ENCODE assay signal across 17 cellular contexts in the genomic region with DNA sequence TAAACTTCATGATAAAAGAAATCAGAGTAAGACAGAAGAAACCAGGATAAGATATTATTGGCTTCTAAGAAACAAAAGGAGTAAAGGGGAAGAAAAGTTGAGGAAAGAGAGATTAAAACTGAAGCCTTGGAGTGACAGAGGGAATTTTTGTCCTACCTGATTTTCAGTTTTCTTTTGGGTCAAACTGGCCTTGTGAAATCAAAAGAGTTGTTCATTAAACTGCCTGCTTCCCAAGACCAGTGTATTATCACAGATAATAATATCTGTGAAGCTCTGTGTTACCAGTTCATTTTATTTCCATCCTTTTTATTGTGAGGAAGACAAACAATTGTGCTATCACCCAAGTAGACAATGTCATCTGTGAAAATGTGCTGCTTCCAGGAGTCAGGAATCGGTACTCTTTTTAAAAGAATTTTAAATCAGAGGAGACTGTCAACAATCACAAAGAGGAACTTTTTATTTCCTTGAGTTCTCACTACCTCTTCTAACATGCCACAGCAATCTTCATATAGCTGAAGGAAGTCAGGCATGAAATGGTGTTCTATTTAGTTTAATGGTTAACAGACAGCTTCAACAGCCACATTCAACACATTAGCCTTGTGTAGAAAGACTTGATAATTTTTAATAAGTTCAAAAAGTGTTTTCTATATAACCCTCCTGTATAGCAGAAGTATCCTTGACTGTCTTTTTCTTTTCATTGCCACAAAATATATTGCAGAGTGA.
DNase-seq lines count a peak whose midpoint lies in the region; ATAC-seq and TF ChIP-seq lines count a peak whose summit lies in the region.
"Had no signal": no experiment of that assay in that cellular context is flagged by ENCODE, and none has a peak within 500 bp of the region (broad histone marks: within the 10 kb centered on the region; RNA-seq: fewer than 3 reads in every experiment).

No MANE protein-coding gene starts in this region.

- WGBS in gastroesophageal sphincter (ENCODE audit: low coverage in 1 of 2), 2 donors = 88 to 100% methylated on average over 1 of the region's 1 CpG

- DNase-seq in mucosa of descending colon (no peak), EL (no peak), T-helper 9 cell (no peak), SW480 (ENCODE audit: low spot score) (no peak)
- DNase-seq: activated B cell treated with CpG ODN at 0.5 μM for 24 hours, adrenal gland, hypothalamus, mammary epithelial cell had no signal

- H3K4me3 ChIP-seq in mucosa of descending colon = no peak overlapping the region
- H3K4me3 ChIP-seq in gastroesophageal sphincter = no peak overlapping the region
- H3K4me3 ChIP-seq: adrenal gland; BLaER1 treated with 17β-estradiol and CSF1 and Interleukin-3, amounts not matched to agents 10 nM and 100 nM; HAP-1; skin epidermis had no signal

- H3K27ac ChIP-seq in gastroesophageal sphincter = no peak overlapping the region
- H3K27ac ChIP-seq: adrenal gland; BLaER1 treated with 17β-estradiol and CSF1 and Interleukin-3, amounts not matched to agents 10 nM and 100 nM; neutrophil; skin epidermis had no signal

- no peak for TF ChIP-seq POLR2A in gastroesophageal sphincter (IDR thresholded peaks at IDR 0.05)

- H3K36me3 ChIP-seq in mucosa of descending colon (ENCODE audit: low read depth) (no peaks in the 10 kb centered on the region), gastroesophageal sphincter (no peaks in the 10 kb centered on the region)
- H3K36me3 ChIP-seq: adrenal gland; BLaER1 treated with 17β-estradiol and CSF1 and Interleukin-3, amounts not matched to agents 10 nM and 100 nM; HAP-1; neutrophil had no signal

- no peaks in the 10 kb centered on the region for H3K9me3 ChIP-seq in mucosa of descending colon
- no peaks in the 10 kb centered on the region for H3K9me3 ChIP-seq in gastroesophageal sphincter
- H3K9me3 ChIP-seq: adrenal gland; BLaER1 treated with 17β-estradiol and CSF1 and Interleukin-3, amounts not matched to agents 10 nM and 100 nM; HAP-1; neutrophil had no signal

- ATAC-seq in GM19043 (IDR thresholded peaks at IDR 0.05; ENCODE audit: low read depth, unreplicated experiment) = peak; percentile 82
- ATAC-seq in HG02623 (IDR thresholded peaks at IDR 0.05; ENCODE audit: unreplicated experiment) = peak; percentile 77
- peak; percentile 89 for ATAC-seq in HG03354 (IDR thresholded peaks at IDR 0.05; ENCODE audit: poor library complexity, severe bottlenecking, unreplicated experiment)
- peak; percentile 55 for ATAC-seq in mucosa of descending colon
- no peak for ATAC-seq in gastroesophageal sphincter
- ATAC-seq: esophagus mucosa had no signal

- intact Hi-C loops in mucosa of descending colon (cut with DNase I, micrococcal nuclease) = no loop called here

- TF ChIP-seq CTCF in mucosa of descending colon (IDR thresholded peaks at IDR 0.05) (no peak), gastroesophageal sphincter (IDR thresholded peaks at IDR 0.05) (no peak)

- no peaks in the 10 kb centered on the region for H3K4me1 ChIP-seq in mucosa of descending colon (ENCODE audit: low read depth)
- no peaks in the 10 kb centered on the region for H3K4me1 ChIP-seq in gastroesophageal sphincter
- H3K4me1 ChIP-seq: adrenal gland; BLaER1 treated with 17β-estradiol and CSF1 and Interleukin-3, amounts not matched to agents 10 nM and 100 nM; HAP-1 had no signal

- TF ChIP-seq EP300 in gastroesophageal sphincter (IDR thresholded peaks at IDR 0.05) = no peak

- H3K27me3 ChIP-seq in gastroesophageal sphincter = no peaks in the 10 kb centered on the region
- H3K27me3 ChIP-seq: adrenal gland; BLaER1 treated with 17β-estradiol and CSF1 and Interleukin-3, amounts not matched to agents 10 nM and 100 nM; neutrophil had no signal
